ENCODE assay signal across 1 cellular context in genomic region chr20:63772781-63773520, GRCh38.
TF ChIP-seq lines count a peak whose summit lies in the region.

No MANE protein-coding gene starts in this region.

TF ChIP-seq in HEK293, 187 proteins besides CTCF, POLR2A, EP300 and RAD21 (continued from another document):
- TF ChIP-seq, protein P1, sequence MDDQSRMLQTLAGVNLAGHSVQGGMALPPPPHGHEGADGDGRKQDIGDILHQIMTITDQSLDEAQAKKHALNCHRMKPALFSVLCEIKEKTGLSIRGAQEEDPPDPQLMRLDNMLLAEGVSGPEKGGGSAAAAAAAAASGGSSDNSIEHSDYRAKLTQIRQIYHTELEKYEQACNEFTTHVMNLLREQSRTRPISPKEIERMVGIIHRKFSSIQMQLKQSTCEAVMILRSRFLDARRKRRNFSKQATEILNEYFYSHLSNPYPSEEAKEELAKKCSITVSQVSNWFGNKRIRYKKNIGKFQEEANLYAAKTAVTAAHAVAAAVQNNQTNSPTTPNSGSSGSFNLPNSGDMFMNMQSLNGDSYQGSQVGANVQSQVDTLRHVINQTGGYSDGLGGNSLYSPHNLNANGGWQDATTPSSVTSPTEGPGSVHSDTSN (CRISPR knock-in tag; IDR thresholded peaks at IDR 0.05) = no peak
- no peak for TF ChIP-seq ZNF473 (tag by site-specific recombination; IDR thresholded peaks at IDR 0.05)
